8 cellular contexts compared by ENCODE assay signal in genomic region chr10:87054373-87055295, GRCh38. TPM values are rescaled to one million over a fixed set of nuclear protein-coding genes. Genes with fewer than 3 reads are reported as not detected.
A peak's percentile ranks its signal among the peaks of the same experiment; 100 is the strongest.
DNase-seq lines count a peak whose midpoint lies in the region; ATAC-seq and TF ChIP-seq lines count a peak whose summit lies in the region.

No MANE protein-coding gene starts in this region.

- intact Hi-C loops in esophagus squamous epithelium (cut with DNase I): no loop called here

- H3K27ac ChIP-seq in esophagus squamous epithelium (peak overlapping the region; percentile 15 to 72 (median 58)), osteoblast (ENCODE audit: low read depth, low read length) (peak overlapping the region; percentile 64)

- peaks cover 0 to 31% (median 5%) of the 10 kb centered on the region in 3 donors for H3K4me1 ChIP-seq in esophagus squamous epithelium
- peaks cover 13% of the 10 kb centered on the region for H3K4me1 ChIP-seq in osteoblast (ENCODE audit: insufficient read depth, low read length)

- peak overlapping the region; percentile 59 for H3K4me2 ChIP-seq in osteoblast (ENCODE audit: insufficient read depth, low read length)

- no peak overlapping the region for H3K4me3 ChIP-seq in esophagus squamous epithelium
- H3K4me3 ChIP-seq in osteoblast (ENCODE audit: insufficient read depth, low read length): peak overlapping the region; percentile 26

- DNase-seq in GM03348 (ENCODE audit: low spot score): peak; percentile 73
- peak; percentile 98 for DNase-seq in MV-4-11 (lab: John Stamatoyannopoulos, UW)
- DNase-seq in esophagus squamous epithelium (lab: John Stamatoyannopoulos, UW): no peak
- peak; percentile 87 for DNase-seq in osteoblast (ENCODE audit: insufficient read length, low spot score, missing footprints)
- no peak for DNase-seq in SW 1271 (lab: John Stamatoyannopoulos, UW)
- DNase-seq in LoVo (ENCODE audit: low spot score): no peak
- no peak for DNase-seq in NCI-H1694 (lab: John Stamatoyannopoulos, UW)

- no peaks in the 10 kb centered on the region for H4K20me1 ChIP-seq in osteoblast (ENCODE audit: insufficient read depth, low read length)

- 47 to 51% methylated on average over 7 of the region's 7 CpGs for WGBS in esophagus squamous epithelium, 2 donors

- TF ChIP-seq CTCF in esophagus squamous epithelium (IDR thresholded peaks at IDR 0.05) (peak in 2 of 6 experiments; percentile 18 to 51), osteoblast (IDR thresholded peaks at IDR 0.05; ENCODE audit: extremely low read depth, low read depth, low read length) (peak; percentile 56)

- no peaks in the 10 kb centered on the region for H3K79me2 ChIP-seq in osteoblast (ENCODE audit: insufficient read depth, low read length)

- H3K27me3 ChIP-seq in esophagus squamous epithelium (no peaks in the 10 kb centered on the region), osteoblast (ENCODE audit: insufficient read depth, low read length) (no peaks in the 10 kb centered on the region)

- H3K9me3 ChIP-seq in esophagus squamous epithelium (no peaks in the 10 kb centered on the region), osteoblast (ENCODE audit: low read depth, low read length) (no peaks in the 10 kb centered on the region)

- TF ChIP-seq POLR2A in esophagus squamous epithelium (IDR thresholded peaks at IDR 0.05): no peak

- no peak overlapping the region for H2AFZ ChIP-seq in osteoblast (ENCODE audit: low read length)

- H3K36me3 ChIP-seq in esophagus squamous epithelium (peaks cover 1 to 98% (median 34%) of the 10 kb centered on the region in 3 donors), osteoblast (ENCODE audit: insufficient read depth, low read length) (peaks cover 75% of the 10 kb centered on the region)

- no peak for ATAC-seq in GM19455 (IDR thresholded peaks at IDR 0.05; ENCODE audit: unreplicated experiment)

RNA-seq across cellular contexts. Expression of gene FAM25A, which starts 34.5 kb away (rescaled TPM):
- 100 to 1,000 TPM in 2 of 4 donors, 10 to 100 TPM in 2; 57.1 to 371 (median 225) TPM for total RNA-seq in esophagus squamous epithelium
- not detected in 2 replicates for total RNA-seq in osteoblast

RNA-seq across cellular contexts. Expression of gene GLUD1, which starts 40.0 kb away (rescaled TPM):
- total RNA-seq in esophagus squamous epithelium (100 to 1,000 TPM; 114 to 204 (median 130) TPM), osteoblast (212 and 221 TPM in 2 replicates)

RNA-seq across cellular contexts. Expression of gene SHLD2, which starts 40.4 kb away (rescaled TPM):
- total RNA-seq in esophagus squamous epithelium (10 to 100 TPM; 12.7 to 31.7 (median 21.5) TPM), osteoblast (39.5 and 40.9 TPM in 2 replicates)

Comparison
In these comparisons a context has a peak if more than half of its experiments do, and no peak if none do; other contexts are left out.
1. DNase-seq: peak in GM03348 (single experiment), MV-4-11 (single experiment) and osteoblast (single experiment); none in esophagus squamous epithelium (single experiment), SW 1271 (0 of 2), LoVo (single experiment) and NCI-H1694 (single experiment).
2. RNA of gene FAM25A, which starts 34.5 kb away (total RNA-seq): 57.1 to 371 TPM in esophagus squamous epithelium; not detected in osteoblast; every median in the first group is over 10 times any median in the second.